Comparison of ENCODE assay signal across 1 cellular context in genomic region chr19:41997121-41997850, GRCh38.
TF ChIP-seq lines count a peak whose summit lies in the region.

No MANE protein-coding gene starts in this region.

TF ChIP-seq in HEK293, 187 proteins besides CTCF, POLR2A, EP300 and RAD21 (continued from another document and continues in another):
- no peak for TF ChIP-seq ELK4 (IDR thresholded peaks at IDR 0.05; ENCODE audit: borderline replicate concordance, low read depth, low read length)
- peak; percentile 40; the same call in 1 of the 2 replicates for TF ChIP-seq GLIS2 (tag by site-specific recombination; IDR thresholded peaks at IDR 0.05)
- no peak for TF ChIP-seq ZNF114 (tag by site-specific recombination; IDR thresholded peaks at IDR 0.05)
- TF ChIP-seq ZNF514 (tag by site-specific recombination; IDR thresholded peaks at IDR 0.05) = no peak
- no peak for TF ChIP-seq ZFP41 (tag by site-specific recombination; IDR thresholded peaks at IDR 0.05; ENCODE audit: borderline replicate concordance)
- no peak for TF ChIP-seq ZNF214 (tag by site-specific recombination; IDR thresholded peaks at IDR 0.05; ENCODE audit: borderline replicate concordance)
- no peak; the same call in none of the 2 replicates for TF ChIP-seq ZNF449 (tag by site-specific recombination; IDR thresholded peaks at IDR 0.05)
- TF ChIP-seq ZBTB11 (tag by site-specific recombination; conservative IDR thresholded peaks at IDR 0.05; ENCODE audit: low read depth) = peak; percentile 41; the same call in 1 of the 2 replicates
- no peak for TF ChIP-seq IKZF3 (tag by site-specific recombination; IDR thresholded peaks at IDR 0.05)
- TF ChIP-seq ZSCAN16 (tag by site-specific recombination; IDR thresholded peaks at IDR 0.05) = no peak
- TF ChIP-seq SETDB1 (IDR thresholded peaks at IDR 0.05; ENCODE audit: insufficient read length, low read length) = no peak
- TF ChIP-seq GFI1B (tag by site-specific recombination; IDR thresholded peaks at IDR 0.05) = no peak
- peak; percentile 46 for TF ChIP-seq KLF8 (tag by site-specific recombination; IDR thresholded peaks at IDR 0.05)
- TF ChIP-seq ZNF76 (tag by site-specific recombination; IDR thresholded peaks at IDR 0.05; ENCODE audit: borderline replicate concordance, low read depth) = no peak
- no peak; the same call in 1 of the 2 replicates for TF ChIP-seq ZSCAN4 (tag by site-specific recombination; IDR thresholded peaks at IDR 0.05)
- TF ChIP-seq OSR2 (tag by site-specific recombination; IDR thresholded peaks at IDR 0.05) = no peak
- no peak for TF ChIP-seq ZNF664 (tag by site-specific recombination; IDR thresholded peaks at IDR 0.05)
- TF ChIP-seq ZNF10 (tag by site-specific recombination; IDR thresholded peaks at IDR 0.05) = no peak
- no peak for TF ChIP-seq ZNF248 (tag by site-specific recombination; IDR thresholded peaks at IDR 0.05)
- TF ChIP-seq ZSCAN18 (tag by site-specific recombination; IDR thresholded peaks at IDR 0.05) = no peak
- peak; percentile 82 for TF ChIP-seq ZNF366 (tag by site-specific recombination; conservative IDR thresholded peaks at IDR 0.05)
- no peak for TF ChIP-seq ZNF350 (tag by site-specific recombination; IDR thresholded peaks at IDR 0.05)
- no peak for TF ChIP-seq ZNF548 (tag by site-specific recombination; IDR thresholded peaks at IDR 0.05)
- TF ChIP-seq ZNF488 (tag by site-specific recombination; IDR thresholded peaks at IDR 0.05) = no peak
- TF ChIP-seq KLF17 (tag by site-specific recombination; IDR thresholded peaks at IDR 0.05) = peak; percentile 79
- TF ChIP-seq ZNF362 (tag by site-specific recombination; IDR thresholded peaks at IDR 0.05) = no peak
- no peak for TF ChIP-seq ZNF146 (tag by site-specific recombination; IDR thresholded peaks at IDR 0.05)
- no peak for TF ChIP-seq YY2 (tag by site-specific recombination; IDR thresholded peaks at IDR 0.05)
- no peak for TF ChIP-seq ZNF555 (tag by site-specific recombination; conservative IDR thresholded peaks at IDR 0.05)
- TF ChIP-seq ZNF610 (tag by site-specific recombination; IDR thresholded peaks at IDR 0.05; ENCODE audit: borderline replicate concordance) = no peak
- TF ChIP-seq ZNF404 (tag by site-specific recombination; IDR thresholded peaks at IDR 0.05) = no peak
- TF ChIP-seq ZFP3 (tag by site-specific recombination; IDR thresholded peaks at IDR 0.05; ENCODE audit: low read depth) = no peak
- no peak for TF ChIP-seq ZNF707 (tag by site-specific recombination; IDR thresholded peaks at IDR 0.05)
- no peak for TF ChIP-seq ZBTB44 (tag by site-specific recombination; IDR thresholded peaks at IDR 0.05)
- TF ChIP-seq ZNF140 (tag by site-specific recombination; IDR thresholded peaks at IDR 0.05) = no peak
- TF ChIP-seq SCRT2 (tag by site-specific recombination; IDR thresholded peaks at IDR 0.05) = no peak
- no peak for TF ChIP-seq BCL11B (tag by site-specific recombination; IDR thresholded peaks at IDR 0.05; ENCODE audit: low read depth)
- TF ChIP-seq ZNF623 (tag by site-specific recombination; IDR thresholded peaks at IDR 0.05) = no peak
- TF ChIP-seq REST (tag by site-specific recombination; IDR thresholded peaks at IDR 0.05) = peak; percentile 98
- no peak for TF ChIP-seq ZNF324 (tag by site-specific recombination; IDR thresholded peaks at IDR 0.05)
- TF ChIP-seq ZNF16 (tag by site-specific recombination; IDR thresholded peaks at IDR 0.05; ENCODE audit: low read depth) = no peak
- no peak for TF ChIP-seq YY1 (tag by site-specific recombination; IDR thresholded peaks at IDR 0.05)
- no peak for TF ChIP-seq ZNF274 (IDR thresholded peaks at IDR 0.05; ENCODE audit: low read length)
- no peak for TF ChIP-seq ZNF274 (tag by site-specific recombination; IDR thresholded peaks at IDR 0.05; ENCODE audit: borderline replicate concordance)
- TF ChIP-seq ZNF132 (tag by site-specific recombination; IDR thresholded peaks at IDR 0.05; ENCODE audit: borderline replicate concordance) = no peak
- TF ChIP-seq ZNF48 (tag by site-specific recombination; IDR thresholded peaks at IDR 0.05) = no peak
- TF ChIP-seq ZBTB20 (tag by site-specific recombination; IDR thresholded peaks at IDR 0.05) = peak; percentile 69
- TF ChIP-seq ZNF302 (tag by site-specific recombination; IDR thresholded peaks at IDR 0.05; ENCODE audit: low read depth) = no peak
- peak; percentile 64 for TF ChIP-seq KLF7 (tag by site-specific recombination; IDR thresholded peaks at IDR 0.05; ENCODE audit: borderline replicate concordance)
- no peak for TF ChIP-seq ZNF580 (tag by site-specific recombination; IDR thresholded peaks at IDR 0.05)
